ENCODE assay signal across 11 cellular contexts in the genomic region with DNA sequence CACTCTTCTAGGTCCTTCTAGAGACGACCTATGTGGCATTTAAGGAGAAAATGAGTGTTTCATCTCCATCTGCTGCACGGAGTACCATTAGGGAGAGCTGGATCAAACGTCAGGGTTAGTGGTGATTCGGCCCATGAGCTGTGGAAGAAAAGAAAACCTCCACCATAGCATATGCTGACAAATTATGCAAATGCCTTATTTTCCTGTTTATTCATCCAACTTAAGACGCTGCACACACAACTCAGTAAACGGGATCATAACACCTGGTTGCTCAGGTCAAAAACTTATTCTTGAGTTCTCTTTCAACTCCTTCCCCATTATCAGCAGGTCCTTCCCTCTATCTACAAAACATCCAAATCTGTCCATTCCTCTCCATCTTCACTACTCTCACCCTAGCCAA. TPM values are rescaled to one million over a fixed set of nuclear protein-coding genes. Genes with fewer than 3 reads are reported as not detected.
DNase-seq lines count a peak whose midpoint lies in the region; ATAC-seq, FAIRE-seq and TF ChIP-seq lines count a peak whose summit lies in the region.
"Had no signal": no experiment of that assay in that cellular context is flagged by ENCODE, and none has a peak within 500 bp of the region (broad histone marks: within the 10 kb centered on the region; RNA-seq: fewer than 3 reads in every experiment).

No MANE protein-coding gene starts in this region.

- H3K4me1 Mint-ChIP-seq in Caco-2 (ENCODE audit: low read depth, unreplicated experiment) (peaks cover 12% of the 10 kb centered on the region), neural crest cell (peaks cover 19% of the 10 kb centered on the region)

- H3K4me3 ChIP-seq in Caco-2 (ENCODE audit: low read depth, low read length) (peak overlapping the region; percentile 95), LNCaP clone FGC (ENCODE audit: low read depth, low read length) (peak overlapping the region; percentile 78), GM12878 (peak overlapping the region; percentile 88; the same call in 1 of the 2 replicates)

- H4K20me1 ChIP-seq in GM12878 (ENCODE audit: control insufficient read depth, insufficient read depth) = no peaks in the 10 kb centered on the region

- no peak overlapping the region for H3K9ac ChIP-seq in GM12878 (ENCODE audit: control insufficient read depth, insufficient read depth, low read length)

- intact Hi-C loops in Caco-2 (cut with micrococcal nuclease; ENCODE audit: unreplicated experiment) = no loop called here
- intact Hi-C loops in GM12878 (cut with micrococcal nuclease; ENCODE audit: unreplicated experiment) = no loop called here

- H3K4me3 Mint-ChIP-seq in Caco-2 (ENCODE audit: unreplicated experiment) = peak overlapping the region; percentile 87
- peak overlapping the region; percentile 85 for H3K4me3 Mint-ChIP-seq in neural crest cell

- no peak overlapping the region for H3K27ac ChIP-seq in GM12878 (ENCODE audit: control insufficient read depth, insufficient read depth)

- H3K36me3 ChIP-seq in Caco-2 (ENCODE audit: control insufficient read depth, insufficient read depth, low read length) (no peaks in the 10 kb centered on the region), GM12878 (ENCODE audit: control insufficient read depth in 2 of 2, insufficient read depth in 2 of 2, low read length in 1 of 2) (no peaks in the 10 kb centered on the region)

- H3K9me3 ChIP-seq in Caco-2 (no peaks in the 10 kb centered on the region), GM12878 (replicated peaks; ENCODE audit: control insufficient read depth, insufficient read depth, low read length) (no peaks in the 10 kb centered on the region)

- POLR2A ChIA-PET in Caco-2 (lab: Charles Lee) (no interaction called here), GM12878 (lab: Charles Lee) (interaction anchor here (1.8 to 2.1 kb wide), 3 partner anchors 10 to 71 kb away, joined by 7 to 8 read pairs (median 8); no protein-coding TSS in a partner anchor)

- no peaks in the 10 kb centered on the region for H3K27me3 ChIP-seq in Caco-2 (replicated peaks; ENCODE audit: control insufficient read depth, insufficient read depth, low read length)
- no peaks in the 10 kb centered on the region for H3K27me3 ChIP-seq in GM12878 (replicated peaks in 1 of 2; ENCODE audit: control insufficient read depth in 2 of 2, insufficient read depth in 2 of 2, low read length in 1 of 2)

- H3K27ac Mint-ChIP-seq in Caco-2 (ENCODE audit: unreplicated experiment) = no peak overlapping the region
- H3K27ac Mint-ChIP-seq in neural crest cell (ENCODE audit: unreplicated experiment) = no peak overlapping the region

- no peak for TF ChIP-seq RAD21 in GM12878 (IDR thresholded peaks at IDR 0.05; ENCODE audit: insufficient read depth, low read depth, low read length)

- TSS peak; percentile 38 for BruUV-seq in Caco-2 (replicated peaks; lab: Mats Ljungman, UMichigan)
- no TSS peak for BruUV-seq in GM12878 (replicated peaks; lab: Mats Ljungman, UMichigan)

- H3K27me3 Mint-ChIP-seq in Caco-2 (ENCODE audit: insufficient read depth, unreplicated experiment) (no peaks in the 10 kb centered on the region), neural crest cell (ENCODE audit: low read depth) (peaks cover 13% of the 10 kb centered on the region)

- peak overlapping the region; percentile 92; the same call in 1 of the 2 replicates for H2AFZ ChIP-seq in GM12878 (ENCODE audit: control insufficient read depth, low read depth, low read length)

- H3K9me3 Mint-ChIP-seq in Caco-2 (ENCODE audit: unreplicated experiment) (no peaks in the 10 kb centered on the region), neural crest cell (no peaks in the 10 kb centered on the region)

- ATAC-seq in GM12878 (no peak), HG02623 (IDR thresholded peaks at IDR 0.05; ENCODE audit: unreplicated experiment) (no peak), GM19452 (IDR thresholded peaks at IDR 0.05; ENCODE audit: unreplicated experiment) (no peak)

- peaks cover 15% of the 10 kb centered on the region for H3K79me2 ChIP-seq in GM12878 (ENCODE audit: control insufficient read depth, insufficient read depth, low read length)

- H3K36me3 Mint-ChIP-seq in Caco-2 (ENCODE audit: insufficient read depth, unreplicated experiment) (no peaks in the 10 kb centered on the region), neural crest cell (ENCODE audit: low read depth) (no peaks in the 10 kb centered on the region)

- H3K4me1 ChIP-seq in Caco-2 (no peaks in the 10 kb centered on the region), GM12878 (ENCODE audit: control insufficient read depth, insufficient read depth, low read length) (peaks cover 13% of the 10 kb centered on the region)

- no peak for TF ChIP-seq CTCF in Caco-2 (IDR thresholded peaks at IDR 0.05; ENCODE audit: insufficient read depth in 1 of 2, low read depth in 1 of 2, low read length in 1 of 2, severe bottlenecking in 1 of 2, unreplicated experiment in 1 of 2)
- TF ChIP-seq CTCF in LNCaP clone FGC (IDR thresholded peaks at IDR 0.05; ENCODE audit: control insufficient read depth, extremely low read depth, insufficient read depth) = no peak
- TF ChIP-seq CTCF in GM12878 (IDR thresholded peaks at IDR 0.05 in 2 of 3, conservative IDR thresholded peaks at IDR 0.05 in 1 of 3; ENCODE audit: control insufficient read depth in 2 of 3, extremely low read depth in 1 of 3, insufficient read depth in 1 of 3, low read depth in 3 of 3, low read length in 3 of 3) = no peak
- no peak for TF ChIP-seq CTCF in neural crest cell (conservative IDR thresholded peaks at IDR 0.05)

- 59% methylated on average over 6 of the region's 6 CpGs for WGBS in GM12878 (ENCODE audit: insufficient coverage, insufficient replicate concordance, low lambda C conversion rate, missing lambda C conversion rate)

- no peak for TF ChIP-seq POLR2A in GM12878 (IDR thresholded peaks at IDR 0.05; ENCODE audit: low read depth, low read length)

- no peak for DNase-seq in Caco-2
- DNase-seq in LNCaP clone FGC (ENCODE audit: low read depth) = no peak
- no peak for DNase-seq in GM12878 (ENCODE audit: low read depth, low spot score)
- no peak for DNase-seq in neural crest cell (ENCODE audit: low read depth, low spot score)
- DNase-seq in DMS153 (lab: John Stamatoyannopoulos, UW) = no peak
- DNase-seq: activated CD8-positive, alpha-beta memory T cell treated with anti-CD3 and anti-CD28 coated beads, Interleukin-2, amount 50 U/mL, for 48 hours; occipital lobe; SHP77 treated with DMSO at 0.1 percent for 48 hours had no signal

- H3K4me2 ChIP-seq in GM12878 (ENCODE audit: control insufficient read depth, insufficient read depth) = peak overlapping the region; percentile 91

- SMC1A ChIA-PET in GM12878 (lab: Charles Lee; ENCODE audit: uncharacterized antibody, unreplicated experiment) = interaction anchor here (1.0 to 25.5 kb wide), 9 partner anchors 20 to 182 kb away, joined by 3 to 567 read pairs (median 5); no protein-coding TSS in a partner anchor

- CTCF ChIA-PET in Caco-2 (lab: Charles Lee) = interaction anchor here (3.5 kb wide), 1 partner anchor 71 kb away, joined by 36 read pairs; no protein-coding TSS in a partner anchor
- CTCF ChIA-PET in GM12878 (lab: Yijun Ruan, JAX) = interaction anchor here (1.1 to 20.1 kb wide), 7 partner anchors 11 to 180 kb away, joined by 3 to 686 read pairs (median 12); no protein-coding TSS in a partner anchor

- FAIRE-seq in GM12878 (lab: Jason Lieb, UNC) = no peak

- in situ Hi-C loops in GM12878 (cut with MboI) = no loop called here

- no peak for TF ChIP-seq EP300 in GM12878 (IDR thresholded peaks at IDR 0.05; ENCODE audit: borderline replicate concordance in 1 of 2, control insufficient read depth in 1 of 2, low read depth in 2 of 2, low read length in 2 of 2)

- RAD21 ChIA-PET in GM12878 (lab: Charles Lee; ENCODE audit: unreplicated experiment) = interaction anchor here (0.7 to 22.7 kb wide), 6 partner anchors 17 to 187 kb away, joined by 3 to 466 read pairs (median 4); no protein-coding TSS in a partner anchor

RNA-seq across cellular contexts. Expression of a gene that starts 1.3 kb away (rescaled TPM):
- 10.2 and 10.9 TPM in 2 replicates for total RNA-seq in Caco-2 (2022)
- 70.8 and 76.9 TPM in 2 replicates for total RNA-seq in GM12878 (2013; cell fraction: nucleolus; rRNA removed)
- 16.6 and 19.5 TPM in 2 replicates for total RNA-seq in GM12878 (2014; rRNA removed)
- total RNA-seq in GM12878 (2014; rRNA removed; fragmentation: Illumina TruSeq; extraction: Trizol) = 15.4 and 18.9 TPM in 2 replicates
- total RNA-seq in GM12878 (2021) = 10.0 and 10.9 TPM in 2 replicates
- polyA plus RNA-seq in GM12878 (2011; ENCODE audit: low read depth) = 6.6 TPM
- 26.7 and 32.7 TPM in 2 replicates for polyA plus RNA-seq in GM12878 (2011; rRNA removed)
- 12.3 and 13.2 TPM in 2 replicates for polyA plus RNA-seq in GM12878 (2011; cell fraction: cytosol; rRNA removed)
- 33.0 and 34.8 TPM in 2 replicates for polyA plus RNA-seq in GM12878 (2011; cell fraction: nucleus; rRNA removed)
- 5.6 and 6.0 TPM in 2 replicates for polyA plus RNA-seq in GM12878 (2012)
- polyA plus RNA-seq in GM12878 (2014; fragmentation: Illumina TruSeq; extraction: Trizol) = 20.8 and 22.8 TPM in 2 replicates
- polyA plus RNA-seq in GM12878 (2014; fragmentation: Nextera tagmentation; extraction: Ambion mirVana) = 1 to 10 TPM; 2.2 to 7.3 TPM
- 13.4 and 13.5 TPM in 2 replicates for polyA plus RNA-seq in GM12878 (2014; rRNA removed)
- 1 to 10 TPM; 1.7 to 2.5 TPM for polyA plus RNA-seq in GM12878 (2016; fragmentation: Nextera tagmentation; extraction: Ambion mirVana)
- 14.6 and 16.9 TPM in 2 replicates for polyA minus RNA-seq in GM12878 (2011; rRNA and poly(A)+ RNA removed)
- 5.1 and 5.3 TPM in 2 replicates for polyA minus RNA-seq in GM12878 (2011; cell fraction: cytosol; rRNA and poly(A)+ RNA removed)
- polyA minus RNA-seq in GM12878 (2011; cell fraction: nucleus; rRNA and poly(A)+ RNA removed) = 16.9 and 21.7 TPM in 2 replicates
- 14.8 and 17.8 TPM in 2 replicates for total RNA-seq in neural crest cell

RNA-seq across cellular contexts. Expression of a gene that starts 5.7 kb away (rescaled TPM):
- total RNA-seq in Caco-2 (2022) (not detected in 2 replicates), GM12878 (2014; rRNA removed) (not detected in 2 replicates), GM12878 (2014; rRNA removed; fragmentation: Illumina TruSeq; extraction: Trizol) (not detected in 2 replicates), GM12878 (2021) (not detected in 2 replicates), neural crest cell (not detected in 2 replicates)
- not detected in 2 replicates for total RNA-seq in GM12878 (2013; cell fraction: nucleolus; rRNA removed)
- not detected for polyA plus RNA-seq in GM12878 (2011; ENCODE audit: low read depth)
- polyA plus RNA-seq in GM12878 (2011; rRNA removed) (not detected in 2 replicates), GM12878 (2014; fragmentation: Illumina TruSeq; extraction: Trizol) (not detected in 2 replicates), GM12878 (2014; fragmentation: Nextera tagmentation; extraction: Ambion mirVana) (under 1 TPM; 0.07 to 0.13 TPM), GM12878 (2014; rRNA removed) (not detected in 2 replicates), GM12878 (2016; fragmentation: Nextera tagmentation; extraction: Ambion mirVana) (under 1 TPM in 1 of 2 experiments, not detected in 1; 0.15 TPM)
- polyA plus RNA-seq in GM12878 (2011; cell fraction: cytosol; rRNA removed) = not detected in 2 replicates
- not detected in 2 replicates for polyA plus RNA-seq in GM12878 (2011; cell fraction: nucleus; rRNA removed)
- polyA plus RNA-seq in GM12878 (2012) = not detected in 2 replicates
- not detected in 2 replicates for polyA minus RNA-seq in GM12878 (2011; rRNA and poly(A)+ RNA removed)
- not detected in 2 replicates for polyA minus RNA-seq in GM12878 (2011; cell fraction: cytosol; rRNA and poly(A)+ RNA removed)
- polyA minus RNA-seq in GM12878 (2011; cell fraction: nucleus; rRNA and poly(A)+ RNA removed) = not detected in 2 replicates
- total RNA-seq: H7, occipital lobe had no signal

RNA-seq across cellular contexts. Expression of a gene that starts 53.5 kb away (rescaled TPM):
- total RNA-seq in Caco-2 (2022) (225 and 260 TPM in 2 replicates), GM12878 (2014; rRNA removed) (357 and 361 TPM in 2 replicates), GM12878 (2014; rRNA removed; fragmentation: Illumina TruSeq; extraction: Trizol) (422 and 424 TPM in 2 replicates), GM12878 (2021) (307 and 335 TPM in 2 replicates), neural crest cell (175 and 183 TPM in 2 replicates)
- total RNA-seq in GM12878 (2013; cell fraction: nucleolus; rRNA removed) = 460 and 484 TPM in 2 replicates
- polyA plus RNA-seq in GM12878 (2011; ENCODE audit: low read depth) = 181 TPM
- polyA plus RNA-seq in GM12878 (2011; rRNA removed) (563 and 679 TPM in 2 replicates), GM12878 (2014; fragmentation: Illumina TruSeq; extraction: Trizol) (324 and 389 TPM in 2 replicates), GM12878 (2014; fragmentation: Nextera tagmentation; extraction: Ambion mirVana) (100 to 1,000 TPM; 256 to 277 TPM), GM12878 (2014; rRNA removed) (239 and 273 TPM in 2 replicates), GM12878 (2016; fragmentation: Nextera tagmentation; extraction: Ambion mirVana) (100 to 1,000 TPM; 330 to 340 TPM)
- polyA plus RNA-seq in GM12878 (2011; cell fraction: cytosol; rRNA removed) = 391 and 397 TPM in 2 replicates
- 391 and 477 TPM in 2 replicates for polyA plus RNA-seq in GM12878 (2011; cell fraction: nucleus; rRNA removed)
- 254 and 308 TPM in 2 replicates for polyA plus RNA-seq in GM12878 (2012)
- polyA minus RNA-seq in GM12878 (2011; rRNA and poly(A)+ RNA removed) = 619 and 752 TPM in 2 replicates
- 157 and 190 TPM in 2 replicates for polyA minus RNA-seq in GM12878 (2011; cell fraction: cytosol; rRNA and poly(A)+ RNA removed)
- 148 and 220 TPM in 2 replicates for polyA minus RNA-seq in GM12878 (2011; cell fraction: nucleus; rRNA and poly(A)+ RNA removed)
